Comparison of ENCODE assay signal across 8 cellular contexts in the genomic region with DNA sequence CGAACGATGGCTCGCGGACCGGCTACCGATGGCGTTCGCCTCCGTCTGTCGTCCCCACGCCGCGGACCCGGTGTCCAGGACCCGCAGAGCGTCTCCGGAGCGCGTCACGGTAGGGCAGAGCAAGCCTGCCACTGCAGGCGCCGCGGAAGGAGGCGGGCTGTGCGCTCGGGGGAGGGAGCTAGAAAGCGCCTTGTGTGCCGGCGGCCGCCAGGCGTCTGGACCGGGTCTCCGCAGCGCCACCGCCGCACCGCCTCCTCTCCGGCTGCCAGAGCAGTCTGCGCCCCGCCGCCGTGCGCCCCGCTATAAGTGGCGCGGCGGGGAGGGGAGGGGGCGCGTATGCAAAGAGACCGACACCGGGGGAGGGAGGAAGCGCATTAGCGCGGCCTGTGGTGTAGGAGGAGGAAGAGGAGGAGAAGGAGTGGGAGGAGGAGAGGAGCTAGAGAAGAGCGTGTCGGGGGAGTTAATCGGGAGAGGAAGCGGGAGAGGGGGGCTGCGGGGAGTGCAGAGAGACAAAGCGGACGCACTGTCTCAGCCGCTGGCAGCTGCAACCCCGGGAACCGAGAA.
A peak's percentile ranks its signal among the peaks of the same experiment; 100 is the strongest.
DNase-seq lines count a peak whose midpoint lies in the region; ATAC-seq and TF ChIP-seq lines count a peak whose summit lies in the region.

A gene with protein sequence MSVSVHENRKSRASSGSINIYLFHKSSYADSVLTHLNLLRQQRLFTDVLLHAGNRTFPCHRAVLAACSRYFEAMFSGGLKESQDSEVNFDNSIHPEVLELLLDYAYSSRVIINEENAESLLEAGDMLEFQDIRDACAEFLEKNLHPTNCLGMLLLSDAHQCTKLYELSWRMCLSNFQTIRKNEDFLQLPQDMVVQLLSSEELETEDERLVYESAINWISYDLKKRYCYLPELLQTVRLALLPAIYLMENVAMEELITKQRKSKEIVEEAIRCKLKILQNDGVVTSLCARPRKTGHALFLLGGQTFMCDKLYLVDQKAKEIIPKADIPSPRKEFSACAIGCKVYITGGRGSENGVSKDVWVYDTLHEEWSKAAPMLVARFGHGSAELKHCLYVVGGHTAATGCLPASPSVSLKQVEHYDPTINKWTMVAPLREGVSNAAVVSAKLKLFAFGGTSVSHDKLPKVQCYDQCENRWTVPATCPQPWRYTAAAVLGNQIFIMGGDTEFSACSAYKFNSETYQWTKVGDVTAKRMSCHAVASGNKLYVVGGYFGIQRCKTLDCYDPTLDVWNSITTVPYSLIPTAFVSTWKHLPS (minus strand): TSS at position 279 of the 564 bp plus-strand sequence. CDS start 4,243 bp downstream, outside the sequence.

- DNase-seq in AG10803 (ENCODE audit: low read depth) (peak; percentile 86), NCI-H446 treated with DMSO at 0.1 percent for 48 hours (lab: John Stamatoyannopoulos, UW) (peak; percentile 78), cortex of kidney (lab: John Stamatoyannopoulos, UW) (peak; percentile 62), left kidney (ENCODE audit: low read depth, low spot score) (peak; percentile 99)
- DNase-seq in activated CD4-positive, alpha-beta T cell treated with anti-CD3 and anti-CD28 coated beads for 48 hours: peak; percentile 82
- peak; percentile 60 to 67 for DNase-seq in stimulated activated CD4-positive, alpha-beta T cell treated with anti-CD3 and anti-CD28 coated beads, Interleukin-1b, Interleukin-23, amount 100 ng/mL, for 4 hours (ENCODE audit: low read depth in 2 of 2)

- ATAC-seq in GM18907 (IDR thresholded peaks at IDR 0.05; ENCODE audit: unreplicated experiment): peak; percentile 67
- peak; percentile 72 for ATAC-seq in HG03159 (IDR thresholded peaks at IDR 0.05; ENCODE audit: unreplicated experiment)

- TF ChIP-seq CTCF in AG10803 (conservative IDR thresholded peaks at IDR 0.05; ENCODE audit: low read length): peak; percentile 39

- H3K4me3 ChIP-seq in AG10803 (ENCODE audit: low read length): peak within 1 kb of the TSS; percentile 93

Comparison
In these comparisons a context has a peak if more than half of its experiments do, and no peak if none do; other contexts are left out.
1. Peak in every context shown above with its lines: DNase-seq, ATAC-seq and H3K4me3 ChIP-seq.